29 cellular contexts compared by ENCODE assay signal in genomic region chrX:116972362-116972761, GRCh38.
"Had no signal": no experiment of that assay in that cellular context is flagged by ENCODE, and none has a peak within 500 bp of the region (broad histone marks: within the 10 kb centered on the region; RNA-seq: fewer than 3 reads in every experiment).

No MANE protein-coding gene starts in this region.

- ATAC-seq: natural killer cell; psoas muscle; right cardiac atrium; right lobe of liver; stimulated activated effector memory CD8-positive, alpha-beta T cell treated with anti-CD3 and anti-CD28 coated beads, Interleukin-12 subunit alpha, Interleukin-12 subunit beta, amount 100 ng/mL, for 72 hours; stimulated activated naive CD8-positive, alpha-beta T cell treated with anti-CD3 and anti-CD28 coated beads, Interleukin-15, amount 100 ng/mL, for 72 hours; stimulated activated naive CD8-positive, alpha-beta T cell treated with anti-CD3 and anti-CD28 coated beads, Interleukin-15, Interleukin-2, amounts not matched to agents 100 U/mL and 50 U/mL, for 24 hours; upper lobe of right lung had no signal

- H3K4me3 Mint-ChIP-seq: natural killer cell; nephron; neural progenitor cell; stimulated activated effector memory CD8-positive, alpha-beta T cell treated with anti-CD3 and anti-CD28 coated beads, Interleukin-12 subunit alpha, Interleukin-12 subunit beta, amount 100 ng/mL, for 72 hours; stimulated activated naive CD8-positive, alpha-beta T cell treated with anti-CD3 and anti-CD28 coated beads, Interleukin-15, amount 100 ng/mL, for 72 hours; type B pancreatic cell had no signal

- H3K4me1 Mint-ChIP-seq: natural killer cell; nephron; neural progenitor cell; stimulated activated effector memory CD8-positive, alpha-beta T cell treated with anti-CD3 and anti-CD28 coated beads, Interleukin-12 subunit alpha, Interleukin-12 subunit beta, amount 100 ng/mL, for 72 hours; stimulated activated naive CD8-positive, alpha-beta T cell treated with anti-CD3 and anti-CD28 coated beads, Interleukin-15, amount 100 ng/mL, for 72 hours had no signal

- DNase-seq: natural killer cell; occipital lobe; ovary; posterior cingulate gyrus; psoas muscle; right cardiac atrium; right lobe of liver; sigmoid colon; small intestine; stimulated activated CD4-positive, alpha-beta T cell treated with anti-CD3 and anti-CD28 coated beads, Interleukin-15, amount 100 ng/mL, for 24 hours; stimulated activated CD4-positive, alpha-beta T cell treated with anti-CD3 and anti-CD28 coated beads, Interleukin-2, amount 100 ng/mL, for 24 hours; stimulated activated CD4-positive, alpha-beta T cell treated with anti-CD3 and anti-CD28 coated beads, Interleukin-2, amount 100 ng/mL, for 48 hours; stimulated activated CD4-positive, alpha-beta T cell treated with anti-CD3 and anti-CD28 coated beads, Interleukin-4, amount 100 ng/mL, for 24 hours; stimulated activated naive CD4-positive, alpha-beta T cell; stimulated activated naive CD8-positive, alpha-beta T cell treated with anti-CD3 and anti-CD28 coated beads, Interleukin-15, amount 100 ng/mL, for 72 hours; stimulated activated naive CD8-positive, alpha-beta T cell treated with anti-CD3 and anti-CD28 coated beads, Interleukin-15, Interleukin-2, amounts not matched to agents 100 U/mL and 50 U/mL, for 24 hours; substantia nigra; testis; tibial artery; transverse colon; upper lobe of right lung; uterus had no signal

- H3K79me2 ChIP-seq: parathyroid adenoma had no signal

- H3K9ac ChIP-seq: neural progenitor cell, parathyroid adenoma had no signal

- FAIRE-seq: small intestine had no signal

- H3K4me2 ChIP-seq: neural progenitor cell had no signal

- H3K27me3 ChIP-seq: neural progenitor cell, ovary, right lobe of liver, sigmoid colon, suprapubic skin, testis, tibial artery, transverse colon, upper lobe of right lung, uterus had no signal

- H3K27ac ChIP-seq: neural progenitor cell, ovary, parathyroid adenoma, psoas muscle, right lobe of liver, sigmoid colon, suprapubic skin, testis, tibial artery, transverse colon, upper lobe of right lung, uterus had no signal

- H3K36me3 ChIP-seq: neural progenitor cell, ovary, right lobe of liver, sigmoid colon, suprapubic skin, tibial artery, transverse colon, upper lobe of right lung, uterus had no signal

- H3K4me3 ChIP-seq: neural progenitor cell, ovary, psoas muscle, right lobe of liver, sigmoid colon, suprapubic skin, testis, tibial artery, transverse colon, upper lobe of right lung, uterus had no signal

- H3K9me3 ChIP-seq: ovary, psoas muscle, right lobe of liver, sigmoid colon, suprapubic skin, testis, tibial artery, transverse colon, upper lobe of right lung, uterus had no signal

- H3K9me3 Mint-ChIP-seq: type B pancreatic cell had no signal

- H3K27me3 Mint-ChIP-seq: progenitor cell of endocrine pancreas; stimulated activated naive CD8-positive, alpha-beta T cell treated with anti-CD3 and anti-CD28 coated beads, Interleukin-15, amount 100 ng/mL, for 72 hours; type B pancreatic cell had no signal

- H3K36me3 Mint-ChIP-seq: natural killer cell; neural progenitor cell; stimulated activated effector memory CD8-positive, alpha-beta T cell treated with anti-CD3 and anti-CD28 coated beads, Interleukin-12 subunit alpha, Interleukin-12 subunit beta, amount 100 ng/mL, for 72 hours; type B pancreatic cell had no signal

- H2AFZ ChIP-seq: neural progenitor cell, parathyroid adenoma had no signal

- H3K27ac Mint-ChIP-seq: natural killer cell; nephron; neural progenitor cell; progenitor cell of endocrine pancreas; stimulated activated effector memory CD8-positive, alpha-beta T cell treated with anti-CD3 and anti-CD28 coated beads, Interleukin-12 subunit alpha, Interleukin-12 subunit beta, amount 100 ng/mL, for 72 hours; stimulated activated naive CD8-positive, alpha-beta T cell treated with anti-CD3 and anti-CD28 coated beads, Interleukin-15, amount 100 ng/mL, for 72 hours; type B pancreatic cell had no signal

- H3K4me1 ChIP-seq: neural progenitor cell, parathyroid adenoma, psoas muscle, right lobe of liver, sigmoid colon, suprapubic skin, testis, tibial artery, transverse colon, upper lobe of right lung, uterus had no signal
